Comparison of ENCODE assay signal across 9 cellular contexts in genomic region chr1:65990161-65990560, GRCh38.
"Had no signal": no experiment of that assay in that cellular context is flagged by ENCODE, and none has a peak within 500 bp of the region (broad histone marks: within the 10 kb centered on the region; RNA-seq: fewer than 3 reads in every experiment).

No MANE protein-coding gene starts in this region.

- H3K4me3 Mint-ChIP-seq: GM23338, H9 had no signal

- FAIRE-seq: H1, H54, K562 had no signal

- H3K9me3 Mint-ChIP-seq: GM23338, H9 had no signal

- H3K27ac Mint-ChIP-seq: GM23338, H9 had no signal

- DNase-seq: H9, HCEC 1CT, IMR-90, KG1 had no signal

- H3K27ac ChIP-seq: HL-60 had no signal

- H3K4me2 ChIP-seq: GM23338 had no signal

- ATAC-seq: GM23338, K562 had no signal

- H3K4me3 ChIP-seq: GM23338, K562 had no signal

- H3K4me1 Mint-ChIP-seq: GM23338, H9 had no signal
